18 cellular contexts compared by ENCODE assay signal in genomic region chr2:56754627-56755026, GRCh38.
"Had no signal": no experiment of that assay in that cellular context is flagged by ENCODE, and none has a peak within 500 bp of the region (broad histone marks: within the 10 kb centered on the region; RNA-seq: fewer than 3 reads in every experiment).

No MANE protein-coding gene starts in this region.

- H3K9me3 ChIP-seq: breast epithelium, SJSA1 had no signal

- DNase-seq: activated CD4-positive, alpha-beta T cell treated with anti-CD3 and anti-CD28 coated beads for 4 hours; activated CD8-positive, alpha-beta memory T cell treated with anti-CD3 and anti-CD28 coated beads, Interleukin-2, amount 50 U/mL, for 4 hours; activated CD8-positive, alpha-beta T cell treated with anti-CD3 and anti-CD28 coated beads for 36 hours; activated gamma-delta T cell treated with Interleukin-2 at 50 U/mL for 16 hours; activated naive CD4-positive, alpha-beta T cell treated with anti-CD3 and anti-CD28 coated beads, Interleukin-2, amount 10 ng/mL, durations not matched to agents 7 days and 5 days; activated naive CD8-positive, alpha-beta T cell treated with anti-CD3 and anti-CD28 coated beads for 36 hours; activated T-cell treated with anti-CD3 and anti-CD28 coated beads, Interleukin-2, amount 50 U/mL, for 72 hours; aorta; central memory CD4-positive, alpha-beta T cell; Karpas-422; NCI-H1436 treated with DMSO at 0.1 percent for 48 hours; NCI-H187; NCI-H446; NCI-H524 had no signal

- ATAC-seq: activated CD4-positive, CD25-positive, alpha-beta regulatory T cell treated with anti-CD3 and anti-CD28 coated beads, Interleukin-2, amount 50 U/mL, for 24 hours; activated CD8-positive, alpha-beta T cell treated with anti-CD3 and anti-CD28 coated beads for 36 hours; activated T-cell treated with anti-CD3 and anti-CD28 coated beads, Interleukin-2, amount 50 U/mL, for 72 hours; SK-N-SH treated with all-trans-retinoic acid at 6 μM for 48 hours had no signal

- H3K27ac ChIP-seq: breast epithelium, SJSA1 had no signal

- H3K4me3 ChIP-seq: breast epithelium, SJSA1 had no signal

- H3K4me1 ChIP-seq: breast epithelium, SJSA1 had no signal

- H3K36me3 ChIP-seq: breast epithelium, SJSA1 had no signal

- H3K27me3 ChIP-seq: breast epithelium had no signal
